In genomic region chr18:55489742-55490055, GRCh38 we compare ENCODE assay signal across 7 cellular contexts.
DNase-seq lines count a peak whose midpoint lies in the region; ATAC-seq and TF ChIP-seq lines count a peak whose summit lies in the region.

No MANE protein-coding gene starts in this region.

- peak; percentile 82 for ATAC-seq in GM19351 (IDR thresholded peaks at IDR 0.05; ENCODE audit: unreplicated experiment)
- peak; percentile 70 for ATAC-seq in HG03095 (IDR thresholded peaks at IDR 0.05; ENCODE audit: unreplicated experiment)
- ATAC-seq in naive thymus-derived CD4-positive, alpha-beta T cell = peak; percentile 18

- H3K36me3 Mint-ChIP-seq in naive thymus-derived CD4-positive, alpha-beta T cell = no peaks in the 10 kb centered on the region
- no peaks in the 10 kb centered on the region for H3K36me3 Mint-ChIP-seq in CD14-positive monocyte

- no peaks in the 10 kb centered on the region for H3K27me3 ChIP-seq in naive thymus-derived CD4-positive, alpha-beta T cell (ENCODE audit: control insufficient read depth in 2 of 2, insufficient read depth in 2 of 2, low read length in 2 of 2)
- H3K27me3 ChIP-seq in uterus = no peaks in the 10 kb centered on the region

- H3K9me3 Mint-ChIP-seq in naive thymus-derived CD4-positive, alpha-beta T cell = no peaks in the 10 kb centered on the region
- no peaks in the 10 kb centered on the region for H3K9me3 Mint-ChIP-seq in CD14-positive monocyte

- TF ChIP-seq CTCF in uterus (IDR thresholded peaks at IDR 0.05) (no peak), CD14-positive monocyte (IDR thresholded peaks at IDR 0.05) (no peak)

- DNase-seq in NCI-H526 treated with DMSO at 0.1 percent for 48 hours (lab: John Stamatoyannopoulos, UW) (peak; percentile 89), NCI-H2029 (lab: John Stamatoyannopoulos, UW) (no peak), uterus (no peak), CD14-positive monocyte (ENCODE audit: low spot score) (no peak)
- peak in 4 of 9 donors; percentile 11 to 36 (median 21) for DNase-seq in naive thymus-derived CD4-positive, alpha-beta T cell

- peak overlapping the region in 5 of 9 donors; percentile 1 to 52 (median 8) for H3K27ac Mint-ChIP-seq in naive thymus-derived CD4-positive, alpha-beta T cell
- no peak overlapping the region for H3K27ac Mint-ChIP-seq in CD14-positive monocyte

- POLR2A ChIA-PET in naive thymus-derived CD4-positive, alpha-beta T cell (lab: Charles Lee) = no interaction called here

- no peaks in the 10 kb centered on the region for H3K36me3 ChIP-seq in naive thymus-derived CD4-positive, alpha-beta T cell (ENCODE audit: control insufficient read depth in 2 of 3, insufficient read depth in 3 of 3, low read length in 3 of 3)
- no peaks in the 10 kb centered on the region for H3K36me3 ChIP-seq in uterus

- H3K4me1 ChIP-seq in naive thymus-derived CD4-positive, alpha-beta T cell (ENCODE audit: control insufficient read depth in 2 of 2, insufficient read depth in 2 of 2, low read length in 2 of 2) = peaks cover 0 to 5% of the 10 kb centered on the region in 2 donors
- H3K4me1 ChIP-seq in uterus = no peaks in the 10 kb centered on the region

- H3K4me3 Mint-ChIP-seq in naive thymus-derived CD4-positive, alpha-beta T cell = peak overlapping the region in 9 of 10 donors; percentile 8 to 71 (median 34)
- H3K4me3 Mint-ChIP-seq in CD14-positive monocyte = no peak overlapping the region

- no peak overlapping the region for H3K27ac ChIP-seq in naive thymus-derived CD4-positive, alpha-beta T cell (ENCODE audit: low read depth, low read length)
- H3K27ac ChIP-seq in uterus = no peak overlapping the region

- no peak overlapping the region for H3K4me3 ChIP-seq in naive thymus-derived CD4-positive, alpha-beta T cell (ENCODE audit: low read length)
- H3K4me3 ChIP-seq in uterus = no peak overlapping the region

- intact Hi-C loops in naive thymus-derived CD4-positive, alpha-beta T cell (cut with micrococcal nuclease) = loop anchor here in 1 of 2 donors (10.0 kb wide), 1 partner anchor 55 kb away; no protein-coding TSS in a partner anchor
- intact Hi-C loops in uterus (cut with DNase I; ENCODE audit: low total_unique reads) (no loop called here), CD14-positive monocyte (cut with micrococcal nuclease) (no loop called here)

- CTCF ChIA-PET in naive thymus-derived CD4-positive, alpha-beta T cell (lab: Charles Lee) = no interaction called here

- H3K27me3 Mint-ChIP-seq in naive thymus-derived CD4-positive, alpha-beta T cell = peaks cover 18 to 24% (median 20%) of the 10 kb centered on the region in 5 donors
- peaks cover 0 to 2% (median 0%) of the 10 kb centered on the region in 3 donors for H3K27me3 Mint-ChIP-seq in CD14-positive monocyte (ENCODE audit: low read depth in 3 of 3)

- peaks cover 1 to 19% (median 14%) of the 10 kb centered on the region in 7 donors for H3K4me1 Mint-ChIP-seq in naive thymus-derived CD4-positive, alpha-beta T cell
- H3K4me1 Mint-ChIP-seq in CD14-positive monocyte = peaks cover 11% of the 10 kb centered on the region

- H3K9me3 ChIP-seq in naive thymus-derived CD4-positive, alpha-beta T cell (ENCODE audit: control insufficient read depth in 2 of 3, low read length in 3 of 3) = no peaks in the 10 kb centered on the region
- H3K9me3 ChIP-seq in uterus = no peaks in the 10 kb centered on the region

- TF ChIP-seq POLR2A in uterus (IDR thresholded peaks at IDR 0.05) = no peak

Comparison
In these comparisons a context has a peak if more than half of its experiments do, and no peak if none do; other contexts are left out.
1. ATAC-seq: peak in every context shown above with its lines; median percentile 82 in GM19351; 70 in HG03095; 18 in naive thymus-derived CD4-positive, alpha-beta T cell.
2. H3K27ac Mint-ChIP-seq: peak in naive thymus-derived CD4-positive, alpha-beta T cell (5 of 9); none in CD14-positive monocyte (0 of 7).
3. H3K4me3 Mint-ChIP-seq: peak in naive thymus-derived CD4-positive, alpha-beta T cell (9 of 10); none in CD14-positive monocyte (0 of 2).